In genomic region chr3:13484861-13485590, GRCh38 we compare ENCODE assay signal across 1 cellular context.
TF ChIP-seq lines count a peak whose summit lies in the region.

No MANE protein-coding gene starts in this region.

TF ChIP-seq in HepG2, 621 proteins besides CTCF, POLR2A, EP300 and RAD21 (continued from another document and continues in another):
- peak; percentile 98 for TF ChIP-seq ZNF18 (CRISPR knock-in tag; IDR thresholded peaks at IDR 0.05; ENCODE audit: insufficient replicate concordance)
- TF ChIP-seq ZSCAN21 (CRISPR knock-in tag; IDR thresholded peaks at IDR 0.05; ENCODE audit: borderline replicate concordance) = peak; percentile 66; the same call in 1 of the 2 replicates
- no peak for TF ChIP-seq ZFAT (CRISPR knock-in tag; conservative IDR thresholded peaks at IDR 0.05)
- TF ChIP-seq JDP2 (CRISPR knock-in tag; IDR thresholded peaks at IDR 0.05; ENCODE audit: borderline replicate concordance) = no peak
- no peak for TF ChIP-seq ZNF20 (CRISPR knock-in tag; IDR thresholded peaks at IDR 0.05)
- TF ChIP-seq ZNF709 (CRISPR knock-in tag; IDR thresholded peaks at IDR 0.05) = 0 out of 2 replicates have a peak, but pooled peaks have one; percentile 77
- peak; percentile 62; the same call in 1 of the 2 replicates for TF ChIP-seq ARID4A (CRISPR knock-in tag; IDR thresholded peaks at IDR 0.05; ENCODE audit: borderline replicate concordance)
- 0 out of 2 replicates have a peak, but pooled peaks have one; percentile 65 for TF ChIP-seq ZSCAN12 (CRISPR knock-in tag; IDR thresholded peaks at IDR 0.05)
- 0 out of 2 replicates have a peak, but pooled peaks have one; percentile 69 for TF ChIP-seq ZNF670 (CRISPR knock-in tag; IDR thresholded peaks at IDR 0.05; ENCODE audit: borderline replicate concordance)
- TF ChIP-seq PITX1 (CRISPR knock-in tag; IDR thresholded peaks at IDR 0.05) = peak; percentile 55; the same call in 1 of the 2 replicates
- peak; percentile 79; the same call in 1 of the 2 replicates for TF ChIP-seq ZNF572 (CRISPR knock-in tag; IDR thresholded peaks at IDR 0.05)
- no peak for TF ChIP-seq NONO (IDR thresholded peaks at IDR 0.05)
- peak; percentile 84 for TF ChIP-seq NONO (CRISPR knock-in tag; conservative IDR thresholded peaks at IDR 0.05)
- TF ChIP-seq FOXO1 (CRISPR knock-in tag; IDR thresholded peaks at IDR 0.05) = peak; percentile 77; the same call in 1 of the 2 replicates
- TF ChIP-seq TIGD3 (CRISPR knock-in tag; IDR thresholded peaks at IDR 0.05; ENCODE audit: borderline replicate concordance) = no peak
- no peak for TF ChIP-seq FLYWCH1 (CRISPR knock-in tag; IDR thresholded peaks at IDR 0.05)
- no peak for TF ChIP-seq CENPT (CRISPR knock-in tag; IDR thresholded peaks at IDR 0.05; ENCODE audit: low read depth)
- 0 out of 2 replicates have a peak, but pooled peaks have one; percentile 9 for TF ChIP-seq ZNF776 (CRISPR knock-in tag; IDR thresholded peaks at IDR 0.05)
- 0 out of 2 replicates have a peak, but pooled peaks have one; percentile 60 for TF ChIP-seq ARHGAP35 (CRISPR knock-in tag; IDR thresholded peaks at IDR 0.05; ENCODE audit: borderline replicate concordance)
- peak; percentile 67; the same call in 1 of the 2 replicates for TF ChIP-seq PLSCR1 (CRISPR knock-in tag; IDR thresholded peaks at IDR 0.05; ENCODE audit: borderline replicate concordance)
- no peak for TF ChIP-seq ZBTB40 (IDR thresholded peaks at IDR 0.05)
- TF ChIP-seq ZBTB40 (CRISPR knock-in tag; IDR thresholded peaks at IDR 0.05) = peak; percentile 76
- peak; percentile 55; the same call in 1 of the 2 replicates for TF ChIP-seq MXD4 (CRISPR knock-in tag; IDR thresholded peaks at IDR 0.05)
- TF ChIP-seq ZNF30 (CRISPR knock-in tag; IDR thresholded peaks at IDR 0.05) = no peak
- 0 out of 2 replicates have a peak, but pooled peaks have one; percentile 23 for TF ChIP-seq ZNF770 (CRISPR knock-in tag; IDR thresholded peaks at IDR 0.05)
- peak; percentile 39 for TF ChIP-seq PHF5A (CRISPR knock-in tag; IDR thresholded peaks at IDR 0.05; ENCODE audit: low read depth, unreplicated experiment)
- peak; percentile 70; the same call in 1 of the 2 replicates for TF ChIP-seq CSRNP1 (CRISPR knock-in tag; IDR thresholded peaks at IDR 0.05)
- peak; percentile 65 for TF ChIP-seq BCL6 (CRISPR knock-in tag; IDR thresholded peaks at IDR 0.05)
- peak; percentile 63; the same call in 1 of the 2 replicates for TF ChIP-seq KAT7 (CRISPR knock-in tag; IDR thresholded peaks at IDR 0.05; ENCODE audit: borderline replicate concordance)
